Comparison of ENCODE assay signal across 6 cellular contexts in genomic region chr22:37806409-37807338, GRCh38. TPM values are rescaled to one million over a fixed set of nuclear protein-coding genes. Genes with fewer than 3 reads are reported as not detected.
DNase-seq lines count a peak whose midpoint lies in the region; TF ChIP-seq lines count a peak whose summit lies in the region.

No MANE protein-coding gene starts in this region.

- peak overlapping the region; percentile 98 for H3K4me2 ChIP-seq in SK-N-SH

- POLR2A ChIA-PET in SK-N-SH (lab: Yijun Ruan, JAX), result interaction anchor here (0.7 to 1.9 kb wide), 5 partner anchors 11 to 148 kb away, joined by 3 to 13 read pairs (median 5); partner anchors contain the start of genes ANKRD54, NOL12 and PDXP

- TF ChIP-seq RAD21 in SK-N-SH (IDR thresholded peaks at IDR 0.05; ENCODE audit: low read length), result no peak

- H3K4me3 ChIP-seq in SK-N-SH (ENCODE audit: low read depth in 2 of 2, low read length in 1 of 2) (peak overlapping the region; percentile 70), iPS-11a (ENCODE audit: low read depth, low read length) (peak overlapping the region; percentile 55), uterus (peak overlapping the region; percentile 43 to 50)

- no peak for TF ChIP-seq POLR2A in uterus (IDR thresholded peaks at IDR 0.05)

- H3K79me2 ChIP-seq in SK-N-SH (ENCODE audit: insufficient read depth), result peaks cover 22% of the 10 kb centered on the region

- no peak for TF ChIP-seq EP300 in SK-N-SH (IDR thresholded peaks at IDR 0.05; ENCODE audit: borderline replicate concordance in 1 of 2, low read depth in 1 of 2, low read length in 1 of 2)

- CTCF ChIA-PET in SK-N-SH (lab: Yijun Ruan, JAX), result interaction anchor here (1.4 to 3.8 kb wide), 4 partner anchors 11 to 163 kb away, joined by 5 to 34 read pairs (median 8); partner anchors contain the start of gene ANKRD54

- H3K27me3 ChIP-seq in SK-N-SH (ENCODE audit: insufficient read depth) (no peaks in the 10 kb centered on the region), uterus (no peaks in the 10 kb centered on the region)

- 2% methylated on average over 19 of the region's 19 CpGs for WGBS in SK-N-SH (ENCODE audit: low lambda C conversion rate)

- intact Hi-C loops in uterus (cut with DNase I; ENCODE audit: low total_unique reads), result no loop called here

- peak overlapping the region; percentile 40 to 61 for H3K27ac ChIP-seq in SK-N-SH (ENCODE audit: low read depth in 2 of 2, low read length in 1 of 2)
- H3K27ac ChIP-seq in uterus, result peak overlapping the region; percentile 85 to 86

- H4K20me1 ChIP-seq in SK-N-SH (ENCODE audit: insufficient read depth), result no peaks in the 10 kb centered on the region; the same call in 1 of the 2 replicates

- H3K9me2 ChIP-seq in SK-N-SH, result no peaks in the 10 kb centered on the region

- H3K4me1 ChIP-seq in ES-I3 (ENCODE audit: insufficient read depth, low read length), result no peaks in the 10 kb centered on the region
- H3K4me1 ChIP-seq in SK-N-SH (ENCODE audit: control insufficient read depth in 1 of 2, insufficient read depth in 2 of 2, low read depth in 1 of 2, low read length in 1 of 2), result peaks cover 0 to 35% of the 10 kb centered on the region in 2 experiments; a peak in 2 of 4 replicates
- peaks cover 0 to 5% of the 10 kb centered on the region in 2 donors for H3K4me1 ChIP-seq in uterus

- H3K9ac ChIP-seq in ES-I3 (ENCODE audit: low read depth, low read length), result peak overlapping the region; percentile 85
- peak overlapping the region; percentile 65; the same call in 1 of the 2 replicates for H3K9ac ChIP-seq in SK-N-SH

- H3K36me3 ChIP-seq in ES-I3 (ENCODE audit: insufficient read depth, low read length) (no peaks in the 10 kb centered on the region), SK-N-SH (replicated peaks in 1 of 2; ENCODE audit: control insufficient read depth in 1 of 2, insufficient read depth in 2 of 2, low read length in 1 of 2) (no peaks in the 10 kb centered on the region), uterus (no peaks in the 10 kb centered on the region)

- no peak for TF ChIP-seq CTCF in SK-N-SH (IDR thresholded peaks at IDR 0.05)
- TF ChIP-seq CTCF in uterus (IDR thresholded peaks at IDR 0.05), result no peak

- peak overlapping the region; percentile 16 for H2AFZ ChIP-seq in SK-N-SH (ENCODE audit: low read depth)

- H3K9me3 ChIP-seq in ES-I3 (ENCODE audit: control insufficient read depth, insufficient read depth, low read length) (no peaks in the 10 kb centered on the region), SK-N-SH (no peaks in the 10 kb centered on the region), uterus (no peaks in the 10 kb centered on the region)

- DNase-seq in SK-N-SH (peak; percentile 28), uterus (peak in 1 of 2 donors; percentile 49), putamen (ENCODE audit: low spot score) (no peak), mesenteric fat pad (ENCODE audit: low spot score) (no peak)

- H3F3A ChIP-seq in SK-N-SH (replicated peaks; ENCODE audit: insufficient read depth), result peaks cover 17% of the 10 kb centered on the region

TF ChIP-seq in SK-N-SH, 30 proteins besides CTCF, POLR2A, EP300 and RAD21:
- TF ChIP-seq REST (IDR thresholded peaks at IDR 0.05; ENCODE audit: low read depth, low read length) (0 out of 2 replicates have a peak, but pooled peaks have one; percentile 7), MEF2A (IDR thresholded peaks at IDR 0.05; ENCODE audit: borderline replicate concordance, low read depth) (no peak), ZBTB33 (IDR thresholded peaks at IDR 0.05; ENCODE audit: borderline replicate concordance, low read depth) (no peak), TEAD4 (IDR thresholded peaks at IDR 0.05; ENCODE audit: borderline replicate concordance, insufficient read depth) (no peak), JUND (IDR thresholded peaks at IDR 0.05) (no peak)
- TF ChIP-seq, protein P1, sequence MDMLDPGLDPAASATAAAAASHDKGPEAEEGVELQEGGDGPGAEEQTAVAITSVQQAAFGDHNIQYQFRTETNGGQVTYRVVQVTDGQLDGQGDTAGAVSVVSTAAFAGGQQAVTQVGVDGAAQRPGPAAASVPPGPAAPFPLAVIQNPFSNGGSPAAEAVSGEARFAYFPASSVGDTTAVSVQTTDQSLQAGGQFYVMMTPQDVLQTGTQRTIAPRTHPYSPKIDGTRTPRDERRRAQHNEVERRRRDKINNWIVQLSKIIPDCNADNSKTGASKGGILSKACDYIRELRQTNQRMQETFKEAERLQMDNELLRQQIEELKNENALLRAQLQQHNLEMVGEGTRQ (IDR thresholded peaks at IDR 0.05; ENCODE audit: borderline replicate concordance, low read depth, low read length), result no peak

RNA-seq across cellular contexts. Expression of gene GCAT, which starts 1.1 kb away (rescaled TPM):
- polyA plus RNA-seq in SK-N-SH (2012; rRNA removed), result 20.3 and 24.2 TPM in 2 replicates
- polyA plus RNA-seq in SK-N-SH (2012; cell fraction: cytosol; rRNA removed), result 11.1 and 17.2 TPM in 2 replicates
- polyA plus RNA-seq in SK-N-SH (2012; cell fraction: nucleus; rRNA removed), result 31.2 and 33.0 TPM in 2 replicates
- total RNA-seq in uterus (10 to 100 TPM in 3 of 4 donors, 1 to 10 TPM in 1; 3.8 to 53.8 (median 14.9) TPM), mesenteric fat pad (4.3 TPM)

RNA-seq across cellular contexts. Expression of gene GALR3, which starts 16.5 kb away (rescaled TPM):
- polyA plus RNA-seq in SK-N-SH (2012; rRNA removed), result not detected in 2 replicates
- not detected in 2 replicates for polyA plus RNA-seq in SK-N-SH (2012; cell fraction: cytosol; rRNA removed)
- 0.13 and 0.50 TPM in 2 replicates for polyA plus RNA-seq in SK-N-SH (2012; cell fraction: nucleus; rRNA removed)
- total RNA-seq in uterus (not detected), mesenteric fat pad (not detected)

RNA-seq across cellular contexts. Expression of gene ANKRD54, which starts 37.5 kb away (rescaled TPM):
- polyA plus RNA-seq in SK-N-SH (2012; rRNA removed), result 27.5 and 27.6 TPM in 2 replicates
- 15.9 and 21.5 TPM in 2 replicates for polyA plus RNA-seq in SK-N-SH (2012; cell fraction: cytosol; rRNA removed)
- 57.6 and 61.4 TPM in 2 replicates for polyA plus RNA-seq in SK-N-SH (2012; cell fraction: nucleus; rRNA removed)
- total RNA-seq in uterus, result 10 to 100 TPM in 3 of 4 donors, 1 to 10 TPM in 1; 8.5 to 37.7 (median 20.5) TPM
- total RNA-seq in mesenteric fat pad, result 15.6 TPM

RNA-seq across cellular contexts. Expression of gene EIF3L, which starts 42.5 kb away (rescaled TPM):
- polyA plus RNA-seq in SK-N-SH (2012; rRNA removed), result 478 and 642 TPM in 2 replicates
- 510 and 587 TPM in 2 replicates for polyA plus RNA-seq in SK-N-SH (2012; cell fraction: cytosol; rRNA removed)
- polyA plus RNA-seq in SK-N-SH (2012; cell fraction: nucleus; rRNA removed), result 152 and 266 TPM in 2 replicates
- 100 to 1,000 TPM; 290 to 559 (median 413) TPM for total RNA-seq in uterus
- total RNA-seq in mesenteric fat pad, result 258 TPM
